8 cellular contexts compared by ENCODE assay signal in the genomic region with DNA sequence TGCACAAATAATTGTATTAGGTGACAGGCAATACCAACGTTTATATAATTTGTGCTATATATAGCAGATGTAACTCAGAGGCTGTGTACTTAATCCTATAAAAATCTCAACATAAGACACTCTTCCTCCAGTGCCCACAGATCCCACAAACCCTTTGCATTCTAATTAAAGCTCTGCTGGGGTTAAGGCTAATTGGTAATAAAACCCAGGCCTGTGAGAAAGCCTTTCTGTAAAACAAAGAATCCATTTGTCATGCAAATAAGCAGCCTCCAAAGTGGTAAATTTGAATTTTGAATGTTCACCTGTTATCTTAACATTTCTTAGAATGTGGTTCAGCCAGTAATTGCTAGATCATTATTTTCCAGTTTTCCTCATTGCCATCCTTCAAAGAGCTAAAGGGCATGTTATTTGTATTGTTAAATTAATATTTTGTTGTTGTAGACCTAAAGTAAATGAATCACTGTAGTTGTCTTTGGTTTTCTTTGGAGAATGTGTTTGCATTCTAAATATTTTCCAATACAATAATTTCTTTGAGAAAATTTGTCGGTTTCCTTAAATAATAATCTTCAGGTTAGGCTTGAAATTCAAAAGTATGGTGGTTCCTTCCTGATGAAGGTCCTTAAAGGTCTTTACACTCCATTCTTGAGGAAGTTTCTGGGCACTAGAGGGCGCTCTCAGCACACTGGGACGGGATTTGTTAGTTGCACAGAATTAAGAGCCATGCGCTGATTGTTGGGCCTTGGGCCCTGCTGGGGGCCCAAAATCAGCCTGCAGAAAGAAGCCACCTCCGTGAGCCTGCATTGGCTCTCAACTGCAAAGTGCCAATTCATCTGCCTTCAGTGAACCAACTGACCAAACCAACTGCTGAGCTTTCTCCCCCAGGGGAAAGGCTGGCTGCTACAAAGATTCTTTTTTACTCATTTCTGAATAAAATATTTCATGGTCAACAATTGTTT. TPM values are rescaled to one million over a fixed set of nuclear protein-coding genes. Genes with fewer than 3 reads are reported as not detected.
DNase-seq lines count a peak whose midpoint lies in the region; ATAC-seq and TF ChIP-seq lines count a peak whose summit lies in the region.

No MANE protein-coding gene starts in this region.

- intact Hi-C loops in colonic mucosa (cut with DNase I) = loop anchor here (5.0 kb wide), 3 partner anchors 41 to 391 kb away; a partner anchor contains a TSS
- intact Hi-C loops in left lung (cut with DNase I) = no loop called here

- ATAC-seq in HG03520 (IDR thresholded peaks at IDR 0.05; ENCODE audit: unreplicated experiment) = peak; percentile 45
- peak; percentile 84 for ATAC-seq in left lung
- no peak for ATAC-seq in GM21367 (IDR thresholded peaks at IDR 0.05; ENCODE audit: unreplicated experiment)

- H3K4me1 ChIP-seq in colonic mucosa (peaks cover 4% of the 10 kb centered on the region), left lung (peaks cover 22 to 28% of the 10 kb centered on the region in 2 donors)

- H3K27ac ChIP-seq in colonic mucosa (peak overlapping the region; percentile 79), left lung (peak overlapping the region; percentile 86 to 87)

- H3K9ac ChIP-seq in colonic mucosa (ENCODE audit: low read depth in 2 of 2, low read length in 2 of 2) = peak overlapping the region in 1 of 2 donors; percentile 59

- DNase-seq in NCI-H524 (lab: John Stamatoyannopoulos, UW) = peak; percentile 78 to 90
- DNase-seq in activated CD4-positive, alpha-beta T cell treated with anti-CD3 and anti-CD28 coated beads for 24 hours (ENCODE audit: low read depth in 2 of 2) = peak; percentile 87 to 88
- DNase-seq in colonic mucosa = peak; percentile 98
- peak; percentile 82 to 84 for DNase-seq in left lung
- DNase-seq in stimulated activated CD4-positive, alpha-beta T cell treated with anti-CD3 and anti-CD28 coated beads, Interleukin-2, amount 100 ng/mL, for 4 hours (ENCODE audit: low read depth) = peak; percentile 79

- H3K4me3 ChIP-seq in colonic mucosa (no peak overlapping the region), left lung (no peak overlapping the region)

- no peaks in the 10 kb centered on the region for H3K27me3 ChIP-seq in colonic mucosa
- H3K27me3 ChIP-seq in left lung = no peaks in the 10 kb centered on the region

- no peaks in the 10 kb centered on the region for H3K36me3 ChIP-seq in colonic mucosa
- no peaks in the 10 kb centered on the region for H3K36me3 ChIP-seq in left lung

- H3K9me3 ChIP-seq in colonic mucosa (no peaks in the 10 kb centered on the region), left lung (no peaks in the 10 kb centered on the region)

- TF ChIP-seq CTCF in GM12872 (IDR thresholded peaks at IDR 0.05; ENCODE audit: insufficient read depth, low read depth, low read length) (peak; percentile 83), colonic mucosa (IDR thresholded peaks at IDR 0.05) (peak; percentile 91), left lung (IDR thresholded peaks at IDR 0.05) (peak; percentile 80 to 83)

RNA-seq across cellular contexts. Expression of a gene that starts 46.1 kb away (rescaled TPM):
- total RNA-seq in colonic mucosa = 100 to 1,000 TPM; 308 to 637 TPM
- total RNA-seq in left lung = 100 to 1,000 TPM; 251 to 263 TPM
